8 cellular contexts compared by ENCODE assay signal in the genomic region with DNA sequence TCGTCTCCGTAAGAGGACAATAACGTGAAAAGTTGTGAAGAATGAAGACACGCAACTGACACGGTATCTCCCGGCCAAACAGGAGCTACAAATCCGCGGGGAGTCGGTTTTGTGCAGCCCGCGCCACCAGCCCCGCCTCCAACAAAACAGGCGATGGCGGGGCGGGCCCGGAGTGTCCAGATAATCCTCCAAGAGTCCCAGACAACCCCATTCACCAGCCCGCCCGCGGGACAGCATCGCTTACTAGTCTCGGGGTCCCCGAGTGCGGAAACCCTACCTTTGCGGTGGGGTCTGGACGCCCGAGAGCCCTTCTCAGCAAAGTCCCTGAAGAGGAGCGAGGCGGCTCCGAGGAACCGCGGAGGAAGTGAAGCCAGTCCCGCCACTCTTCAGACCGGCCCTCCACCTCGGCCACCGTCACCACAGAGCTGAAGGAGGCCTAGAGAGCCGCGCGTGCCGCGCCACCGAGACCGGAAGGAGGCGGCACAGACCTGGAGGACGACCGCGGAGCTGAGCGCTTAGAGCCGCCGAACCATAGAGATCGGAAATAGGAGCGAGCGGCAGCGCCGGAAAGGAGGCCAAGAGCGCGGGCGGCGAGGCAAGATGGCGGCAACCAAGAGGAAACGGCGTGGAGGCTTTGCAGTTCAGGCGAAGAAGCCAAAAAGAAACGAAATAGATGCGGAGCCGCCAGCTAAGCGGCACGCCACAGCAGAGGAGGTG. TPM values are rescaled to one million over a fixed set of nuclear protein-coding genes. Genes with fewer than 3 reads are reported as not detected.
DNase-seq lines count a peak whose midpoint lies in the region; ATAC-seq and TF ChIP-seq lines count a peak whose summit lies in the region.

A gene with protein sequence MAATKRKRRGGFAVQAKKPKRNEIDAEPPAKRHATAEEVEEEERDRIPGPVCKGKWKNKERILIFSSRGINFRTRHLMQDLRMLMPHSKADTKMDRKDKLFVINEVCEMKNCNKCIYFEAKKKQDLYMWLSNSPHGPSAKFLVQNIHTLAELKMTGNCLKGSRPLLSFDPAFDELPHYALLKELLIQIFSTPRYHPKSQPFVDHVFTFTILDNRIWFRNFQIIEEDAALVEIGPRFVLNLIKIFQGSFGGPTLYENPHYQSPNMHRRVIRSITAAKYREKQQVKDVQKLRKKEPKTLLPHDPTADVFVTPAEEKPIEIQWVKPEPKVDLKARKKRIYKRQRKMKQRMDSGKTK (plus strand): TSS at position 573 of the 717 bp plus-strand sequence. CDS start 28 bp downstream, at position 601.
A gene with protein sequence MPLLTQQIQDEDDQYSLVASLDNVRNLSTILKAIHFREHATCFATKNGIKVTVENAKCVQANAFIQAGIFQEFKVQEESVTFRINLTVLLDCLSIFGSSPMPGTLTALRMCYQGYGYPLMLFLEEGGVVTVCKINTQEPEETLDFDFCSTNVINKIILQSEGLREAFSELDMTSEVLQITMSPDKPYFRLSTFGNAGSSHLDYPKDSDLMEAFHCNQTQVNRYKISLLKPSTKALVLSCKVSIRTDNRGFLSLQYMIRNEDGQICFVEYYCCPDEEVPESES (minus strand): TSS at position 366 of the 717 bp plus-strand sequence. CDS start 612 bp downstream, outside the sequence.

- ATAC-seq in GM18519 (IDR thresholded peaks at IDR 0.05; ENCODE audit: low FRiP score, unreplicated experiment) (peak; percentile 96), HG03045 (IDR thresholded peaks at IDR 0.05; ENCODE audit: unreplicated experiment) (peak; percentile 99)

- H2AFZ ChIP-seq in hepatocyte = peak within 1 kb of the TSS; percentile 83

- peak within 1 kb of the TSS; percentile 90 for H3K27ac ChIP-seq in 22Rv1
- peak within 1 kb of the TSS; percentile 92 for H3K27ac ChIP-seq in hepatocyte

- H3K36me3 ChIP-seq in hepatocyte (replicated peaks; ENCODE audit: insufficient read depth, low read depth) = no peaks in the 10 kb centered on the region

- H3K9me3 ChIP-seq in hepatocyte (ENCODE audit: low read depth) = no peaks in the 10 kb centered on the region

- peak within 1 kb of the TSS; percentile 90 for H3K4me2 ChIP-seq in hepatocyte

- TF ChIP-seq CTCF in 22Rv1 (IDR thresholded peaks at IDR 0.05) (no peak), hepatocyte (IDR thresholded peaks at IDR 0.05; ENCODE audit: poor library complexity) (peak; percentile 31)

- no peaks in the 10 kb centered on the region for H3K9me2 ChIP-seq in hepatocyte (replicated peaks; ENCODE audit: insufficient read depth)

- no peaks in the 10 kb centered on the region for H3K27me3 ChIP-seq in hepatocyte

- DNase-seq in NCI-H2081 treated with DMSO at 0.1 percent for 48 hours (lab: John Stamatoyannopoulos, UW) = peak; percentile 97
- peak; percentile 94 for DNase-seq in T1000 (lab: John Stamatoyannopoulos, UW)
- peak; percentile 99 for DNase-seq in astrocyte of the hippocampus (ENCODE audit: low read depth, low spot score)
- DNase-seq in hepatocyte (ENCODE audit: low spot score) = peak; percentile 98
- DNase-seq in retina = peak; percentile 97

- no peaks in the 10 kb centered on the region for H4K20me1 ChIP-seq in hepatocyte (ENCODE audit: insufficient read depth, poor library complexity, severe bottlenecking)

- peak within 1 kb of the TSS; percentile 88 for H3K4me3 ChIP-seq in hepatocyte

- WGBS in hepatocyte (ENCODE audit: low lambda C conversion rate, missing lambda C conversion rate) = 3% methylated on average over 66 of the region's 67 CpGs

- H3K4me1 ChIP-seq in hepatocyte (ENCODE audit: insufficient read depth) = peaks cover 15% of the 10 kb centered on the region

- H3K79me2 ChIP-seq in hepatocyte = peaks cover 85% of the 10 kb centered on the region

RNA-seq across cellular contexts. Expression of the first gene that starts in this region (rescaled TPM):
- 27.5 and 28.7 TPM in 2 replicates for total RNA-seq in hepatocyte
- polyA plus RNA-seq in hepatocyte = 25.3 and 28.6 TPM in 2 replicates

RNA-seq across cellular contexts. Expression of the second gene that starts in this region (rescaled TPM):
- total RNA-seq in hepatocyte = 18.5 and 33.2 TPM in 2 replicates
- polyA plus RNA-seq in hepatocyte = 24.2 and 25.2 TPM in 2 replicates

Comparison
In these comparisons a context has a peak if more than half of its experiments do, and no peak if none do; other contexts are left out.
1. Peak in every context shown above with its lines: DNase-seq, ATAC-seq, H3K4me3 ChIP-seq and H3K27ac ChIP-seq.